Comparison of ENCODE assay signal across 8 cellular contexts in genomic region chr3:20043398-20043797, GRCh38. TPM values are rescaled to one million over a fixed set of nuclear protein-coding genes. Genes with fewer than 3 reads are reported as not detected.
A peak's percentile ranks its signal among the peaks of the same experiment; 100 is the strongest.
DNase-seq lines count a peak whose midpoint lies in the region; ATAC-seq, FAIRE-seq and TF ChIP-seq lines count a peak whose summit lies in the region.

No MANE protein-coding gene starts in this region.

- CTCF ChIA-PET in mammary epithelial cell (lab: Charles Lee; ENCODE audit: low non-redundant PET), result no interaction called here

- intact Hi-C loops in mammary epithelial cell (cut with micrococcal nuclease) (loop anchor here (5.0 kb wide), 1 partner anchor 156 kb away; no protein-coding TSS in a partner anchor), stomach (cut with DNase I; ENCODE audit: low total_unique reads) (no loop called here)

- H3K36me3 Mint-ChIP-seq in memory B cell, result no peaks in the 10 kb centered on the region

- H3K9ac ChIP-seq in mammary epithelial cell (ENCODE audit: insufficient read depth, low read length), result no peak overlapping the region

- no peaks in the 10 kb centered on the region for H4K20me1 ChIP-seq in mammary epithelial cell (ENCODE audit: insufficient read depth, low read length)

- dilution Hi-C loops in mammary epithelial cell (cut with HindIII; ENCODE audit: low sequenced_read_pairs), result no loop called here

- H3K79me2 ChIP-seq in mammary epithelial cell (ENCODE audit: insufficient read depth, low read length), result peaks cover 2% of the 10 kb centered on the region

- TF ChIP-seq EP300 in stomach (IDR thresholded peaks at IDR 0.05), result no peak

- BruUV-seq in mammary epithelial cell (replicated peaks; lab: Mats Ljungman, UMichigan), result no TSS peak

- in situ Hi-C loops in mammary epithelial cell (cut with MboI; ENCODE audit: low sequenced_read_pairs in 2 of 2), result no loop called here

- H3K36me3 ChIP-seq in mammary epithelial cell (ENCODE audit: insufficient read depth, low read length) (no peaks in the 10 kb centered on the region), stomach (no peaks in the 10 kb centered on the region)

- no peaks in the 10 kb centered on the region for H3K27me3 Mint-ChIP-seq in memory B cell

- H2AFZ ChIP-seq in mammary epithelial cell (ENCODE audit: low read depth, low read length), result no peak overlapping the region

- TF ChIP-seq POLR2A in GM12891 (IDR thresholded peaks at IDR 0.05; ENCODE audit: low read depth, low read length) (no peak), stomach (IDR thresholded peaks at IDR 0.05) (no peak)

- 4% methylated on average over 3 of the region's 4 CpGs for WGBS in mammary epithelial cell (ENCODE audit: low coverage, missing lambda C conversion rate)
- 5 to 11% (median 8%) methylated on average over 4 of the region's 4 CpGs for WGBS in stomach, 5 donors

- H3K4me3 ChIP-seq in mammary epithelial cell (replicated peaks in 1 of 3; ENCODE audit: insufficient read depth in 1 of 3, low read depth in 2 of 3, low read length in 3 of 3) (no peak overlapping the region), stomach (peak overlapping the region in 3 of 4 donors; percentile 0 to 26 (median 8))

- TF ChIP-seq CTCF in mammary epithelial cell (conservative IDR thresholded peaks at IDR 0.05 in 1 of 2, IDR thresholded peaks at IDR 0.05 in 1 of 2; ENCODE audit: extremely low read depth in 1 of 2, insufficient read depth in 1 of 2, low read depth in 1 of 2, low read length in 2 of 2) (no peak), stomach (IDR thresholded peaks at IDR 0.05) (no peak)

- no peaks in the 10 kb centered on the region for H3K9me3 Mint-ChIP-seq in memory B cell

- ATAC-seq in HG02973 (IDR thresholded peaks at IDR 0.05; ENCODE audit: unreplicated experiment) (peak; percentile 18), memory B cell (ENCODE audit: low read depth) (peak; percentile 15)

- H3K4me1 ChIP-seq in mammary epithelial cell (ENCODE audit: insufficient read depth, low read length) (peaks cover 23% of the 10 kb centered on the region), stomach (peaks cover 54 to 77% (median 62%) of the 10 kb centered on the region in 4 donors)

- H3K27ac ChIP-seq in mammary epithelial cell (ENCODE audit: insufficient read depth, low read depth, low read length) (no peak overlapping the region), stomach (peak overlapping the region; percentile 52 to 99 (median 97))

- peak; percentile 20 for FAIRE-seq in GM12891 (lab: Jason Lieb, UNC)

- peak overlapping the region; percentile 24 for H3K4me2 ChIP-seq in mammary epithelial cell (ENCODE audit: insufficient read depth, low read depth, low read length)

- H3K9me3 ChIP-seq in mammary epithelial cell (replicated peaks; ENCODE audit: insufficient read depth, low read length), result no peaks in the 10 kb centered on the region
- H3K9me3 ChIP-seq in stomach, result no peaks in the 10 kb centered on the region

- DNase-seq in GM12891 (ENCODE audit: insufficient read length, low spot score), result no peak
- DNase-seq in T-helper 2 cell, result peak in 4 of 5 experiments; percentile 3 to 58 (median 42)
- no peak for DNase-seq in mammary epithelial cell
- peak; percentile 18 to 28 for DNase-seq in memory B cell (ENCODE audit: low spot score in 2 of 2)
- DNase-seq in stomach, result peak; percentile 93
- no peak for DNase-seq in mesenteric fat pad (ENCODE audit: low spot score)
- no peak for DNase-seq in NCI-H2227 treated with DMSO at 0.1 percent for 48 hours (lab: John Stamatoyannopoulos, UW)

- no peaks in the 10 kb centered on the region for H3K27me3 ChIP-seq in mammary epithelial cell (ENCODE audit: insufficient read depth, low read length)
- no peaks in the 10 kb centered on the region for H3K27me3 ChIP-seq in stomach

- peaks cover 37% of the 10 kb centered on the region for H3K4me1 Mint-ChIP-seq in memory B cell

- H3K4me3 Mint-ChIP-seq in memory B cell, result peak overlapping the region; percentile 75

- H3K27ac Mint-ChIP-seq in memory B cell, result peak overlapping the region; percentile 86

TF ChIP-seq in GM12891, 5 proteins besides CTCF, POLR2A, EP300 and RAD21:
- TF ChIP-seq TAF1 (IDR thresholded peaks at IDR 0.05; ENCODE audit: low read depth, low read length) (no peak), SPI1 (IDR thresholded peaks at IDR 0.05; ENCODE audit: low read depth, low read length) (0 out of 2 replicates have a peak, but pooled peaks have one; percentile 5)

RNA-seq across cellular contexts. Expression of gene KAT2B, which starts 3.2 kb away (rescaled TPM):
- polyA plus RNA-seq in GM12891 (2012; ENCODE audit: low read depth, missing spikeins), result 4.9 TPM
- 10 to 100 TPM in 1 of 2 donors, 1 to 10 TPM in 1; 8.6 to 16.2 TPM for total RNA-seq in mammary epithelial cell
- 3.4 TPM for polyA plus RNA-seq in mammary epithelial cell
- polyA minus RNA-seq in mammary epithelial cell, result 9.9 TPM
- total RNA-seq in stomach, result 100 to 1,000 TPM in 1 of 5 donors, 10 to 100 TPM in 3, 1 to 10 TPM in 1; 3.8 to 208 (median 34.1) TPM
- 10 to 100 TPM; 10.3 to 16.9 (median 16.8) TPM for polyA plus RNA-seq in stomach
- total RNA-seq in mesenteric fat pad, result 35.2 TPM

RNA-seq across cellular contexts. Expression of gene PP2D1, which starts 31.3 kb away (rescaled TPM):
- polyA plus RNA-seq in GM12891 (2012; ENCODE audit: low read depth, missing spikeins), result 0.18 TPM
- not detected for total RNA-seq in mammary epithelial cell
- not detected for polyA plus RNA-seq in mammary epithelial cell
- polyA minus RNA-seq in mammary epithelial cell, result not detected
- total RNA-seq in stomach, result not detected
- not detected for polyA plus RNA-seq in stomach
- not detected for total RNA-seq in mesenteric fat pad

Comparison
In these comparisons a context has a peak if more than half of its experiments do, and no peak if none do; other contexts are left out.
1. DNase-seq: peak in T-helper 2 cell (4 of 5), memory B cell (2 of 2) and stomach (single experiment); none in GM12891 (single experiment), mammary epithelial cell (single experiment), mesenteric fat pad (single experiment) and NCI-H2227 treated with DMSO at 0.1 percent for 48 hours (single experiment).
2. H3K4me3 ChIP-seq: peak in stomach (3 of 4); none in mammary epithelial cell (0 of 3).